22 cellular contexts compared by ENCODE assay signal in the genomic region with DNA sequence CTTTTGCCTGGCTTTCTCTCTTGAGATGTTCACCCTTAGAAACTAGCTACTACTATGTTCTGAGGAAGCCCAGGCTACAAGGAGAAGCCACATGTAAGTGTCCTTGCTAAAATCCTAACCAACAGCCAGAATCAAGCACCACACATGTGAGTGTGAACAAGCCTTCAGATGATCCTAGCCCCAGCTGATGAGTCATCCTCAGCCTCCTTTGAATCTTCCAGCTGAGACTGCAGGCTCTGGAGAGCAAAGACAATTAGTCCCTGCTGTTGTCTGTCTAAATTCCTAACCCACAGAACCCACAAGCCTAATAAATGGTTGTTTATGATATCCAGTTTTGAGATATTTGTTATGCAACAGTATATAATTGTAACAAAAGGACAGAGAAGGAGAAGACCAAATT.
A peak's percentile ranks its signal among the peaks of the same experiment; 100 is the strongest.
DNase-seq lines count a peak whose midpoint lies in the region; ATAC-seq and TF ChIP-seq lines count a peak whose summit lies in the region.
"Had no signal": no experiment of that assay in that cellular context is flagged by ENCODE, and none has a peak within 500 bp of the region (broad histone marks: within the 10 kb centered on the region; RNA-seq: fewer than 3 reads in every experiment).

No MANE protein-coding gene starts in this region.

- H3F3A ChIP-seq in PC-3 (ENCODE audit: low read length, unreplicated experiment): no peaks in the 10 kb centered on the region

- no peak overlapping the region for H3K14ac ChIP-seq in neuronal stem cell (ENCODE audit: low read length)

- no peaks in the 10 kb centered on the region for H3K79me2 ChIP-seq in PC-3 (ENCODE audit: low read length)

- no peak overlapping the region for H2BK5ac ChIP-seq in neuronal stem cell (ENCODE audit: low read length)

- no peak overlapping the region for H2AK5ac ChIP-seq in neuronal stem cell (ENCODE audit: low read depth, low read length)

- TF ChIP-seq CTCF in PC-3 (conservative IDR thresholded peaks at IDR 0.05; ENCODE audit: low read depth, low read length) (no peak), foreskin fibroblast (IDR thresholded peaks at IDR 0.05; ENCODE audit: low read depth, low read length) (no peak)

- H3K9me3 ChIP-seq in PC-3 (ENCODE audit: low read length): no peaks in the 10 kb centered on the region
- H3K9me3 ChIP-seq in neuronal stem cell (replicated peaks in 1 of 2; ENCODE audit: control insufficient read depth in 2 of 2, insufficient read depth in 1 of 2, low read depth in 1 of 2, low read length in 2 of 2): no peaks in the 10 kb centered on the region
- H3K9me3 ChIP-seq: gastrocnemius medialis, SJCRH30, vagina had no signal

- intact Hi-C loops in PC-3 (cut with micrococcal nuclease): no loop called here

- no peaks in the 10 kb centered on the region for H3K79me1 ChIP-seq in neuronal stem cell (ENCODE audit: low read depth, low read length)

- no peaks in the 10 kb centered on the region for H3K9me2 ChIP-seq in PC-3 (replicated peaks; ENCODE audit: low read length)

- H3K18ac ChIP-seq in neuronal stem cell (ENCODE audit: low read length): no peak overlapping the region

- H2BK12ac ChIP-seq in neuronal stem cell (ENCODE audit: low read length): no peak overlapping the region

- no peak overlapping the region for H4K8ac ChIP-seq in neuronal stem cell (ENCODE audit: low read depth, low read length)

- H3K9ac ChIP-seq in PC-3 (ENCODE audit: low read length) (no peak overlapping the region), neuronal stem cell (ENCODE audit: low read depth, low read length, poor library complexity) (no peak overlapping the region)

- no peaks in the 10 kb centered on the region for H4K20me1 ChIP-seq in PC-3 (ENCODE audit: low read length)

- H2AFZ ChIP-seq in PC-3 (ENCODE audit: low read length): no peak overlapping the region
- H2AFZ ChIP-seq in neuronal stem cell (ENCODE audit: low read length): no peak overlapping the region

- H3K4me3 ChIP-seq in PC-3 (ENCODE audit: low read length) (no peak overlapping the region), neuronal stem cell (ENCODE audit: low read length in 2 of 2) (no peak overlapping the region), foreskin fibroblast (ENCODE audit: low read depth in 1 of 2, low read length in 2 of 2) (no peak overlapping the region)
- H3K4me3 ChIP-seq: gastrocnemius medialis, lung, SJCRH30, smooth muscle cell, vagina had no signal

- POLR2A ChIA-PET in PC-3 (lab: Charles Lee; ENCODE audit: unreplicated experiment): no interaction called here

- no peak overlapping the region for H3K23ac ChIP-seq in neuronal stem cell (ENCODE audit: low read depth, low read length, poor library complexity)

- H3K4me2 ChIP-seq in PC-3 (ENCODE audit: low read length): no peak overlapping the region
- no peak overlapping the region for H3K4me2 ChIP-seq in neuronal stem cell (ENCODE audit: insufficient read depth, low read length, poor library complexity, severe bottlenecking)
- H3K4me2 ChIP-seq: smooth muscle cell had no signal

- no peak overlapping the region for H3K27ac ChIP-seq in PC-3 (ENCODE audit: low read length)
- no peak overlapping the region for H3K27ac ChIP-seq in neuronal stem cell (replicated peaks; ENCODE audit: low read length)
- H3K27ac ChIP-seq: gastrocnemius medialis, SJCRH30, vagina had no signal

- DNase-seq in H4 (ENCODE audit: low spot score) (peak; percentile 58), PC-3 (peak; percentile 8), foreskin melanocyte (peak; percentile 97), neuronal stem cell (ENCODE audit: low spot score) (peak; percentile 1), NK-92 (lab: John Stamatoyannopoulos, UW; ENCODE audit: unreplicated experiment) (no peak), DMS79 treated with DMSO at 0.1 percent for 48 hours (lab: John Stamatoyannopoulos, UW) (no peak), foreskin fibroblast (no peak)
- DNase-seq: activated B cell treated with CpG ODN at 0.5 μM for 24 hours; activated CD4-positive, alpha-beta memory T cell treated with anti-CD3 and anti-CD28 coated beads, Interleukin-2, amount 10 ng/mL, durations not matched to agents 7 days and 5 days; activated naive CD4-positive, alpha-beta T cell treated with anti-CD3 and anti-CD28 coated beads, Interleukin-2, amount 50 U/mL, for 16 hours; activated T-cell treated with anti-CD3 and anti-CD28 coated beads, Interleukin-2, amount 50 U/mL, for 4 hours; gastrocnemius medialis; naive thymus-derived CD8-positive, alpha-beta T cell; NCI-H1105; NCI-H2081 treated with DMSO at 0.1 percent for 48 hours; NCI-H524; posterior cingulate gyrus; stimulated activated CD4-positive, alpha-beta T cell treated with anti-CD3 and anti-CD28 coated beads, Interleukin-4, amount 100 ng/mL, for 4 hours had no signal

- H2BK120ac ChIP-seq in neuronal stem cell (ENCODE audit: low read depth, low read length): no peak overlapping the region

- CTCF ChIA-PET in PC-3 (lab: Charles Lee): no interaction called here

- H4K91ac ChIP-seq in neuronal stem cell (ENCODE audit: low read depth, low read length, poor library complexity): no peak overlapping the region

- H3K36me3 ChIP-seq in PC-3 (ENCODE audit: low read depth, low read length): no peaks in the 10 kb centered on the region
- H3K36me3 ChIP-seq in neuronal stem cell (replicated peaks in 1 of 2; ENCODE audit: control insufficient read depth in 2 of 2, insufficient read depth in 2 of 2, low read length in 2 of 2): no peaks in the 10 kb centered on the region
- H3K36me3 ChIP-seq: gastrocnemius medialis, SJCRH30, vagina had no signal

- ATAC-seq in PC-3: no peak
- ATAC-seq: activated T-cell treated with anti-CD3 and anti-CD28 coated beads, Interleukin-2, amount 50 U/mL, for 4 hours; gastrocnemius medialis; naive thymus-derived CD8-positive, alpha-beta T cell had no signal

- no peak overlapping the region for H2BK15ac ChIP-seq in neuronal stem cell (ENCODE audit: low read length)

- H3K4me1 ChIP-seq in PC-3 (ENCODE audit: insufficient read depth, low read length) (no peaks in the 10 kb centered on the region), neuronal stem cell (ENCODE audit: control insufficient read depth in 2 of 2, insufficient read depth in 1 of 2, low read depth in 1 of 2, low read length in 2 of 2) (no peaks in the 10 kb centered on the region)
- H3K4me1 ChIP-seq: gastrocnemius medialis, SJCRH30, vagina had no signal

- BruUV-seq in PC-3 (replicated peaks; lab: Mats Ljungman, UMichigan): no TSS peak

- peaks cover 14% of the 10 kb centered on the region for H3K27me3 ChIP-seq in PC-3 (ENCODE audit: low read length)
- H3K27me3 ChIP-seq in neuronal stem cell (ENCODE audit: control insufficient read depth in 3 of 3, insufficient read depth in 3 of 3, low read depth in 1 of 3, low read length in 3 of 3): no peaks in the 10 kb centered on the region
- H3K27me3 ChIP-seq: gastrocnemius medialis, SJCRH30, vagina had no signal

- no peak overlapping the region for H3K4ac ChIP-seq in neuronal stem cell (ENCODE audit: low read length)

Comparison
In these comparisons a context has a peak if more than half of its experiments do, and no peak if none do; other contexts are left out.
1. DNase-seq: peak in H4 (single experiment), PC-3 (single experiment), foreskin melanocyte (single experiment) and neuronal stem cell (single experiment); none in NK-92 (single experiment), DMS79 treated with DMSO at 0.1 percent for 48 hours (single experiment) and foreskin fibroblast (0 of 2).